ENCODE assay signal across 12 cellular contexts in the genomic region with DNA sequence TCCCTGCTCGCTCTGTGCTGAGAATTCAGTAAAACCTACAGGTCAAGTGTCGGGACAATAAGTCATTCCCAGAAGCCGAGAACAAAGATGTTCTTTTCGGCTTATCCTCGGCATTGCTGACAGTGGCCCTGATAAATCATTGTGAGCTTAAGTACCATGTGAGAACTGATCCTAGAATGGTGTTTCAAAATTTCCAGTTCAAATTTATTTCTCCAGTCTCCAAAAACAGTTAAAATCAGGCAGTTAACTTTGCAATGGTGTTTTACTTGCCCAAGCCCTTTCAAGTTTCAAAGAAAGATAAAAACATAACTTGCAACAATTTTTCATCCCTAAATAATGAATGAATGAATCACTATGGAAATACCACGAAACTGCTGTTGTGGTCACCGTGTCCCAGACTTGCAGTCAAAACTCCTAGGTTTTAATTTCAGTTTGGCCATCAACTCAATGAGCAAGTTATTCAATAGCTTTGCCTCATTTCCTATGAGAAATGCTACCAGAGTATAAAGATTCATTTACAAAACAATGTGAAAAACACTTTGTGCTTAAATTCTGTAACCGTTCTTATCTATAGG. TPM values are rescaled to one million over a fixed set of nuclear protein-coding genes. Genes with fewer than 3 reads are reported as not detected.
DNase-seq lines count a peak whose midpoint lies in the region; ATAC-seq and TF ChIP-seq lines count a peak whose summit lies in the region.
"Had no signal": no experiment of that assay in that cellular context is flagged by ENCODE, and none has a peak within 500 bp of the region (broad histone marks: within the 10 kb centered on the region; RNA-seq: fewer than 3 reads in every experiment).

No MANE protein-coding gene starts in this region.

- no peaks in the 10 kb centered on the region for H3K27me3 Mint-ChIP-seq in CD8-positive, alpha-beta T cell (ENCODE audit: low read depth)
- H3K27me3 Mint-ChIP-seq: CD4-positive, alpha-beta T cell had no signal

- H3K36me3 Mint-ChIP-seq in CD8-positive, alpha-beta T cell = peaks cover 82% of the 10 kb centered on the region

- H3K27me3 ChIP-seq in CD8-positive, alpha-beta T cell (ENCODE audit: insufficient read depth, low read length) = no peaks in the 10 kb centered on the region
- no peaks in the 10 kb centered on the region for H3K27me3 ChIP-seq in RWPE2 (ENCODE audit: insufficient read depth, poor library complexity, severe bottlenecking)

- H3K27ac ChIP-seq in CD8-positive, alpha-beta T cell (ENCODE audit: low read depth, low read length) = no peak overlapping the region
- H3K27ac ChIP-seq in RWPE2 (ENCODE audit: poor library complexity, severe bottlenecking) = peak overlapping the region; percentile 1

- H3K9me3 Mint-ChIP-seq in CD8-positive, alpha-beta T cell = no peaks in the 10 kb centered on the region
- H3K9me3 Mint-ChIP-seq: CD4-positive, alpha-beta T cell; immature natural killer cell had no signal

- peaks cover 70% of the 10 kb centered on the region for H3K4me1 Mint-ChIP-seq in CD8-positive, alpha-beta T cell (ENCODE audit: low read depth)

- intact Hi-C loops in CD8-positive, alpha-beta T cell (cut with DNase I, micrococcal nuclease) = loop anchor here in 1 of 2 experiments (2.0 kb wide), 1 partner anchor 17 kb away; no protein-coding TSS in a partner anchor

- DNase-seq in CD8-positive, alpha-beta T cell = no peak
- DNase-seq in RWPE2 (ENCODE audit: low spot score) (no peak), fibroblast of villous mesenchyme (ENCODE audit: low read depth) (peak; percentile 47), Kasumi-1 (lab: John Stamatoyannopoulos, UW) (no peak), NCI-H446 treated with DMSO at 0.1 percent for 48 hours (lab: John Stamatoyannopoulos, UW) (no peak), NCI-H345 (lab: John Stamatoyannopoulos, UW) (no peak)
- DNase-seq: activated gamma-delta T cell; CD4-positive, alpha-beta T cell; effector memory CD4-positive, alpha-beta T cell; immature natural killer cell; NCI-H1930 had no signal

- no peak for ATAC-seq in CD8-positive, alpha-beta T cell
- ATAC-seq in RWPE2 (ENCODE audit: low read depth) = no peak

- POLR2A ChIA-PET in CD8-positive, alpha-beta T cell (lab: Charles Lee) = no interaction called here

- no peaks in the 10 kb centered on the region for H3K9me3 ChIP-seq in CD8-positive, alpha-beta T cell (ENCODE audit: low read length)
- H3K9me3 ChIP-seq in RWPE2 (ENCODE audit: severe bottlenecking) = no peaks in the 10 kb centered on the region

- peaks cover 24% of the 10 kb centered on the region for H3K36me3 ChIP-seq in CD8-positive, alpha-beta T cell (ENCODE audit: insufficient read depth, low read length)
- H3K36me3 ChIP-seq in RWPE2 (ENCODE audit: low read depth) = peaks cover 81% of the 10 kb centered on the region

- peak overlapping the region; percentile 11 for H3K27ac Mint-ChIP-seq in CD8-positive, alpha-beta T cell

- CTCF ChIA-PET in CD8-positive, alpha-beta T cell (lab: Charles Lee) = interaction anchor here (1.2 kb wide), 2 partner anchors 16 to 60 kb away, joined by 3 to 4 read pairs; no protein-coding TSS in a partner anchor

- H3K4me3 Mint-ChIP-seq in CD8-positive, alpha-beta T cell = no peak overlapping the region
- H3K4me3 Mint-ChIP-seq: CD4-positive, alpha-beta T cell had no signal

- peaks cover 56% of the 10 kb centered on the region for H3K4me1 ChIP-seq in CD8-positive, alpha-beta T cell (ENCODE audit: insufficient read depth, low read length)
- peaks cover 34% of the 10 kb centered on the region for H3K4me1 ChIP-seq in RWPE2 (ENCODE audit: insufficient read depth, poor library complexity, severe bottlenecking)

- no peak overlapping the region for H3K4me3 ChIP-seq in CD8-positive, alpha-beta T cell (ENCODE audit: low read depth, low read length)
- no peak overlapping the region for H3K4me3 ChIP-seq in RWPE2 (ENCODE audit: severe bottlenecking)
- H3K4me3 ChIP-seq in fibroblast of villous mesenchyme (ENCODE audit: low read depth, low read length) = no peak overlapping the region

- TF ChIP-seq CTCF in CD8-positive, alpha-beta T cell (IDR thresholded peaks at IDR 0.05) = no peak
- TF ChIP-seq CTCF in RWPE2 (IDR thresholded peaks at IDR 0.05; ENCODE audit: poor library complexity, severe bottlenecking) = no peak
- TF ChIP-seq CTCF in fibroblast of villous mesenchyme (IDR thresholded peaks at IDR 0.05; ENCODE audit: insufficient read depth, low read depth, low read length) = no peak

RNA-seq across cellular contexts. Expression of gene ATP5F1E, which starts 4.3 kb away (rescaled TPM):
- 10 to 100 TPM; 50.4 to 52.2 TPM for total RNA-seq in CD8-positive, alpha-beta T cell
- 27.2 and 27.7 TPM in 2 replicates for total RNA-seq in fibroblast of villous mesenchyme

RNA-seq across cellular contexts. Expression of gene TUBB1, which starts 8.6 kb away (rescaled TPM):
- not detected for total RNA-seq in CD8-positive, alpha-beta T cell
- not detected in 2 replicates for total RNA-seq in fibroblast of villous mesenchyme
- total RNA-seq: ureter had no signal

RNA-seq across cellular contexts. Expression of gene PRELID3B, which starts 14.8 kb away (rescaled TPM):
- 10 to 100 TPM; 73.4 to 75.5 TPM for total RNA-seq in CD8-positive, alpha-beta T cell
- 61.2 and 85.1 TPM in 2 replicates for total RNA-seq in fibroblast of villous mesenchyme

RNA-seq across cellular contexts. Expression of gene CTSZ, which starts 20.8 kb away (rescaled TPM):
- total RNA-seq in CD8-positive, alpha-beta T cell = 1 to 10 TPM; 5.1 to 7.0 TPM
- total RNA-seq in fibroblast of villous mesenchyme = 79.9 and 92.1 TPM in 2 replicates

RNA-seq across cellular contexts. Expression of gene NELFCD, which starts 46.8 kb away (rescaled TPM):
- 100 to 1,000 TPM; 101 to 113 TPM for total RNA-seq in CD8-positive, alpha-beta T cell
- 37.7 and 38.9 TPM in 2 replicates for total RNA-seq in fibroblast of villous mesenchyme
